In genomic region chr15:63195257-63196023, GRCh38 we compare ENCODE assay signal across 12 cellular contexts. TPM values are rescaled to one million over a fixed set of nuclear protein-coding genes. Genes with fewer than 3 reads are reported as not detected.
DNase-seq lines count a peak whose midpoint lies in the region; ATAC-seq and TF ChIP-seq lines count a peak whose summit lies in the region.
"Had no signal": no experiment of that assay in that cellular context is flagged by ENCODE, and none has a peak within 500 bp of the region (broad histone marks: within the 10 kb centered on the region; RNA-seq: fewer than 3 reads in every experiment).

No MANE protein-coding gene starts in this region.

- no peak overlapping the region for H2AFZ ChIP-seq in OCI-LY3 (ENCODE audit: low read depth, low read length)
- no peak overlapping the region for H2AFZ ChIP-seq in osteoblast (ENCODE audit: low read length)

- peaks cover 64% of the 10 kb centered on the region for H3K36me3 Mint-ChIP-seq in activated CD4-positive, alpha-beta T cell treated with anti-CD3 and anti-CD28 coated beads, Interleukin-2, amount 10 ng/mL, durations not matched to agents 24 days and 14 days (ENCODE audit: low read depth)
- peaks cover 40% of the 10 kb centered on the region for H3K36me3 Mint-ChIP-seq in effector memory CD8-positive, alpha-beta T cell (ENCODE audit: insufficient read depth)

- H3K4me1 Mint-ChIP-seq in activated CD4-positive, alpha-beta T cell treated with anti-CD3 and anti-CD28 coated beads, Interleukin-2, amount 10 ng/mL, durations not matched to agents 24 days and 14 days = peaks cover 75% of the 10 kb centered on the region
- peaks cover 65 to 80% of the 10 kb centered on the region in 2 donors for H3K4me1 Mint-ChIP-seq in effector memory CD8-positive, alpha-beta T cell (ENCODE audit: low read depth in 2 of 2)
- peaks cover 85% of the 10 kb centered on the region for H3K4me1 Mint-ChIP-seq in stimulated activated naive CD8-positive, alpha-beta T cell treated with anti-CD3 and anti-CD28 coated beads, Interleukin-15, amount 100 ng/mL, for 72 hours

- ATAC-seq in effector memory CD8-positive, alpha-beta T cell (replicated peaks) = no peak
- ATAC-seq in stimulated activated naive CD8-positive, alpha-beta T cell treated with anti-CD3 and anti-CD28 coated beads, Interleukin-15, amount 100 ng/mL, for 72 hours = no peak
- ATAC-seq: body of pancreas had no signal

- intact Hi-C loops in activated CD4-positive, alpha-beta T cell treated with anti-CD3 and anti-CD28 coated beads, Interleukin-2, amount 10 ng/mL, durations not matched to agents 24 days and 14 days (cut with micrococcal nuclease) = loop anchor here (10.0 kb wide), 1 partner anchor 279 kb away; no protein-coding TSS in a partner anchor

- H3K9ac ChIP-seq in OCI-LY3 (ENCODE audit: low read length) = no peak overlapping the region

- H3K4me2 ChIP-seq in OCI-LY3 (ENCODE audit: low read length) = peak overlapping the region; percentile 44
- H3K4me2 ChIP-seq in osteoblast (ENCODE audit: insufficient read depth, low read length) = no peak overlapping the region

- in situ Hi-C loops in GM13976 (cut with MboI; ENCODE audit: low sequenced_read_pairs, unreplicated experiment) = no loop called here

- no peak overlapping the region for H3K27ac ChIP-seq in OCI-LY3 (ENCODE audit: low read length)
- H3K27ac ChIP-seq in osteoblast (ENCODE audit: low read depth, low read length) = no peak overlapping the region
- H3K27ac ChIP-seq: C4-2B had no signal

- H4K20me1 ChIP-seq in OCI-LY3 (ENCODE audit: insufficient read depth, low read length) = peaks cover 18% of the 10 kb centered on the region; the same call in 1 of the 2 replicates
- H4K20me1 ChIP-seq in osteoblast (ENCODE audit: insufficient read depth, low read length) = peaks cover 40% of the 10 kb centered on the region

- no peaks in the 10 kb centered on the region for H3K9me3 ChIP-seq in OCI-LY3 (ENCODE audit: insufficient read depth, low read length)
- H3K9me3 ChIP-seq in osteoblast (ENCODE audit: low read depth, low read length) = no peaks in the 10 kb centered on the region
- H3K9me3 ChIP-seq: body of pancreas had no signal

- peaks cover 69% of the 10 kb centered on the region for H3K79me2 ChIP-seq in OCI-LY3 (ENCODE audit: low read length)
- peaks cover 94% of the 10 kb centered on the region for H3K79me2 ChIP-seq in osteoblast (ENCODE audit: insufficient read depth, low read length)

- peaks cover 76% of the 10 kb centered on the region for H3K4me1 ChIP-seq in OCI-LY3 (ENCODE audit: low read length)
- H3K4me1 ChIP-seq in osteoblast (ENCODE audit: insufficient read depth, low read length) = peaks cover 22% of the 10 kb centered on the region

- DNase-seq in activated CD4-positive, alpha-beta T cell treated with anti-CD3 and anti-CD28 coated beads, Interleukin-2, amount 10 ng/mL, durations not matched to agents 24 days and 14 days = no peak
- DNase-seq in activated CD4-positive, alpha-beta T cell treated with anti-CD3 and anti-CD28 coated beads, Interleukin-2, amount 50 U/mL, for 1 hour = no peak
- DNase-seq in effector memory CD8-positive, alpha-beta T cell = no peak
- no peak for DNase-seq in stimulated activated naive CD8-positive, alpha-beta T cell treated with anti-CD3 and anti-CD28 coated beads, Interleukin-15, amount 100 ng/mL, for 72 hours
- DNase-seq in cerebellar nuclear complex (lab: John Stamatoyannopoulos, UW) (no peak), osteoblast (ENCODE audit: insufficient read length, low spot score, missing footprints) (no peak), GM13976 (ENCODE audit: low spot score) (no peak)
- DNase-seq: activated CD4-positive, CD25-positive, alpha-beta regulatory T cell; NCI-H526 treated with DMSO at 0.1 percent for 48 hours had no signal

- H3K36me3 ChIP-seq in OCI-LY3 (replicated peaks; ENCODE audit: low read depth, low read length) (peaks cover 2% of the 10 kb centered on the region), osteoblast (ENCODE audit: insufficient read depth, low read length) (no peaks in the 10 kb centered on the region)

- no peaks in the 10 kb centered on the region for H3K27me3 Mint-ChIP-seq in activated CD4-positive, alpha-beta T cell treated with anti-CD3 and anti-CD28 coated beads, Interleukin-2, amount 10 ng/mL, durations not matched to agents 24 days and 14 days
- no peaks in the 10 kb centered on the region for H3K27me3 Mint-ChIP-seq in effector memory CD8-positive, alpha-beta T cell
- H3K27me3 Mint-ChIP-seq in stimulated activated naive CD8-positive, alpha-beta T cell treated with anti-CD3 and anti-CD28 coated beads, Interleukin-15, amount 100 ng/mL, for 72 hours = no peaks in the 10 kb centered on the region

- no peaks in the 10 kb centered on the region for H3K9me3 Mint-ChIP-seq in activated CD4-positive, alpha-beta T cell treated with anti-CD3 and anti-CD28 coated beads, Interleukin-2, amount 10 ng/mL, durations not matched to agents 24 days and 14 days
- no peaks in the 10 kb centered on the region for H3K9me3 Mint-ChIP-seq in effector memory CD8-positive, alpha-beta T cell
- no peaks in the 10 kb centered on the region for H3K9me3 Mint-ChIP-seq in stimulated activated naive CD8-positive, alpha-beta T cell treated with anti-CD3 and anti-CD28 coated beads, Interleukin-15, amount 100 ng/mL, for 72 hours

- TF ChIP-seq CTCF in OCI-LY3 (IDR thresholded peaks at IDR 0.05; ENCODE audit: low read depth, low read length) = no peak
- TF ChIP-seq CTCF in osteoblast (IDR thresholded peaks at IDR 0.05; ENCODE audit: extremely low read depth, low read depth, low read length) = no peak
- no peak for TF ChIP-seq CTCF in GM13976 (IDR thresholded peaks at IDR 0.05; ENCODE audit: borderline replicate concordance, control extremely low read depth, extremely low read depth, insufficient read depth, missing control alignments)

- no peaks in the 10 kb centered on the region for H3K27me3 ChIP-seq in OCI-LY3 (ENCODE audit: low read depth, low read length)
- no peaks in the 10 kb centered on the region for H3K27me3 ChIP-seq in osteoblast (ENCODE audit: insufficient read depth, low read length)
- H3K27me3 ChIP-seq: body of pancreas had no signal

- H3K27ac Mint-ChIP-seq in activated CD4-positive, alpha-beta T cell treated with anti-CD3 and anti-CD28 coated beads, Interleukin-2, amount 10 ng/mL, durations not matched to agents 24 days and 14 days = peak overlapping the region; percentile 74
- peak overlapping the region; percentile 91 to 97 for H3K27ac Mint-ChIP-seq in effector memory CD8-positive, alpha-beta T cell
- peak overlapping the region; percentile 11 to 28 for H3K27ac Mint-ChIP-seq in stimulated activated naive CD8-positive, alpha-beta T cell treated with anti-CD3 and anti-CD28 coated beads, Interleukin-15, amount 100 ng/mL, for 72 hours

- H3K4me3 ChIP-seq in OCI-LY3 (ENCODE audit: low read length) (no peak overlapping the region), osteoblast (ENCODE audit: insufficient read depth, low read length) (no peak overlapping the region)
- H3K4me3 ChIP-seq: body of pancreas had no signal

- H3K4me3 Mint-ChIP-seq in activated CD4-positive, alpha-beta T cell treated with anti-CD3 and anti-CD28 coated beads, Interleukin-2, amount 10 ng/mL, durations not matched to agents 24 days and 14 days = peak overlapping the region; percentile 72
- peak overlapping the region; percentile 69 to 98 for H3K4me3 Mint-ChIP-seq in effector memory CD8-positive, alpha-beta T cell
- peak overlapping the region; percentile 78 to 96 for H3K4me3 Mint-ChIP-seq in stimulated activated naive CD8-positive, alpha-beta T cell treated with anti-CD3 and anti-CD28 coated beads, Interleukin-15, amount 100 ng/mL, for 72 hours

RNA-seq across cellular contexts. Expression of gene RAB8B, which starts 6.0 kb away (rescaled TPM):
- 186 and 187 TPM in 2 replicates for total RNA-seq in activated CD4-positive, alpha-beta T cell treated with anti-CD3 and anti-CD28 coated beads, Interleukin-2, amount 10 ng/mL, durations not matched to agents 24 days and 14 days
- total RNA-seq in osteoblast = 55.7 and 57.5 TPM in 2 replicates

RNA-seq across cellular contexts. Expression of gene RPS27L, which starts 38.2 kb away (rescaled TPM):
- 167 and 179 TPM in 2 replicates for total RNA-seq in activated CD4-positive, alpha-beta T cell treated with anti-CD3 and anti-CD28 coated beads, Interleukin-2, amount 10 ng/mL, durations not matched to agents 24 days and 14 days
- 263 and 281 TPM in 2 replicates for total RNA-seq in osteoblast

Comparison
In these comparisons a context has a peak if more than half of its experiments do, and no peak if none do; other contexts are left out.
1. H3K27ac Mint-ChIP-seq: peak in every context shown above with its lines; median percentile 94 in effector memory CD8-positive, alpha-beta T cell; 74 in activated CD4-positive, alpha-beta T cell treated with anti-CD3 and anti-CD28 coated beads, Interleukin-2, amount 10 ng/mL, durations not matched to agents 24 days and 14 days; 20 in stimulated activated naive CD8-positive, alpha-beta T cell treated with anti-CD3 and anti-CD28 coated beads, Interleukin-15, amount 100 ng/mL, for 72 hours.